21 cellular contexts compared by ENCODE assay signal in genomic region chr10:24963646-24964045, GRCh38. TPM values are rescaled to one million over a fixed set of nuclear protein-coding genes. Genes with fewer than 3 reads are reported as not detected.
A peak's percentile ranks its signal among the peaks of the same experiment; 100 is the strongest.
DNase-seq lines count a peak whose midpoint lies in the region; ATAC-seq, FAIRE-seq and TF ChIP-seq lines count a peak whose summit lies in the region.
"Had no signal": no experiment of that assay in that cellular context is flagged by ENCODE, and none has a peak within 500 bp of the region (broad histone marks: within the 10 kb centered on the region; RNA-seq: fewer than 3 reads in every experiment).

No MANE protein-coding gene starts in this region.

- no peak overlapping the region for H3K9ac ChIP-seq in HCT116 (ENCODE audit: low read length)
- no peak overlapping the region for H3K9ac ChIP-seq in astrocyte (ENCODE audit: low read length)

- H3K36me3 Mint-ChIP-seq in astrocyte (ENCODE audit: low read depth, unreplicated experiment), result no peaks in the 10 kb centered on the region

- no peak for TF ChIP-seq EP300 in stomach (IDR thresholded peaks at IDR 0.05)

- no peak for TF ChIP-seq POLR2A in HCT116 (IDR thresholded peaks at IDR 0.05; ENCODE audit: borderline replicate concordance, extremely low read depth, insufficient read depth, insufficient read length)
- no peak for TF ChIP-seq POLR2A in stomach (IDR thresholded peaks at IDR 0.05)

- H3K4me2 ChIP-seq in HCT116 (ENCODE audit: low read length) (peak overlapping the region; percentile 68), astrocyte (ENCODE audit: low read length) (peak overlapping the region; percentile 42)

- TF ChIP-seq CTCF in HCT116 (IDR thresholded peaks at IDR 0.05 in 2 of 3, conservative IDR thresholded peaks at IDR 0.05 in 1 of 3; ENCODE audit: borderline replicate concordance in 1 of 3, insufficient read depth in 1 of 3, low read depth in 2 of 3, low read length in 2 of 3), result no peak
- TF ChIP-seq CTCF in astrocyte (IDR thresholded peaks at IDR 0.05; ENCODE audit: insufficient read depth, low read depth, low read length), result no peak
- TF ChIP-seq CTCF in stomach (IDR thresholded peaks at IDR 0.05), result no peak

- peaks cover 6% of the 10 kb centered on the region for H3K4me1 Mint-ChIP-seq in astrocyte (ENCODE audit: low read depth, unreplicated experiment)

- H3K4me3 ChIP-seq in HCT116 (replicated peaks in 1 of 2; ENCODE audit: low read depth in 1 of 2, low read length in 2 of 2) (peak overlapping the region in 1 of 2 experiments; percentile 34; a peak in 2 of 4 replicates), astrocyte (ENCODE audit: insufficient read depth, low read depth, low read length) (no peak overlapping the region), stomach (no peak overlapping the region)

- H3K9me2 ChIP-seq in HCT116 (ENCODE audit: insufficient read depth), result no peaks in the 10 kb centered on the region

- POLR2A ChIA-PET in HCT116 (lab: Charles Lee), result no interaction called here

- H3K9me3 ChIP-seq in HCT116 (ENCODE audit: control insufficient read depth in 1 of 2, insufficient read depth in 1 of 2, low read depth in 1 of 2, low read length in 2 of 2) (no peaks in the 10 kb centered on the region), astrocyte (ENCODE audit: insufficient read depth, low read depth, low read length) (no peaks in the 10 kb centered on the region), stomach (no peaks in the 10 kb centered on the region)

- CTCF ChIA-PET in HCT116 (lab: Charles Lee), result interaction anchor here (1.0 kb wide), 1 partner anchor 118 kb away, joined by 4 read pairs; no protein-coding TSS in a partner anchor

- H4K20me1 ChIP-seq in HCT116 (ENCODE audit: insufficient read depth) (no peaks in the 10 kb centered on the region), astrocyte (ENCODE audit: insufficient read depth, low read length) (no peaks in the 10 kb centered on the region)

- H3K79me2 ChIP-seq in HCT116 (ENCODE audit: insufficient read depth, low read length) (no peaks in the 10 kb centered on the region), astrocyte (ENCODE audit: insufficient read depth, low read length) (no peaks in the 10 kb centered on the region)

- H3K27me3 ChIP-seq in HCT116 (ENCODE audit: insufficient read depth, low read length) (no peaks in the 10 kb centered on the region), astrocyte (ENCODE audit: insufficient read depth, low read length) (no peaks in the 10 kb centered on the region), stomach (no peaks in the 10 kb centered on the region)

- H3K4me3 Mint-ChIP-seq in astrocyte (ENCODE audit: unreplicated experiment), result no peak overlapping the region
- H3K4me3 Mint-ChIP-seq: H9 had no signal

- H3K27ac ChIP-seq in HCT116 (ENCODE audit: low read depth, low read length), result peak overlapping the region; percentile 30; the same call in 1 of the 2 replicates
- H3K27ac ChIP-seq in astrocyte (ENCODE audit: low read depth, low read length), result no peak overlapping the region
- peak overlapping the region in 4 of 5 donors; percentile 57 to 77 (median 67) for H3K27ac ChIP-seq in stomach
- H3K27ac ChIP-seq: C4-2B, RWPE1 had no signal

- peak; percentile 20 for FAIRE-seq in astrocyte (lab: Jason Lieb, UNC)
- FAIRE-seq: G401.6 had no signal

- H3K4me1 ChIP-seq in HCT116 (ENCODE audit: control insufficient read depth in 1 of 2, insufficient read depth in 2 of 2, low read length in 2 of 2) (peaks cover 21 to 35% of the 10 kb centered on the region in 2 experiments), astrocyte (ENCODE audit: insufficient read depth, low read length) (peaks cover 18% of the 10 kb centered on the region), stomach (peaks cover 7 to 16% (median 10%) of the 10 kb centered on the region in 4 donors)

- H3K9me3 Mint-ChIP-seq in astrocyte (ENCODE audit: unreplicated experiment), result peaks cover 3% of the 10 kb centered on the region
- H3K9me3 Mint-ChIP-seq: H9 had no signal

- H3K36me3 ChIP-seq in HCT116 (ENCODE audit: control insufficient read depth in 1 of 2, insufficient read depth in 2 of 2, low read length in 2 of 2), result no peaks in the 10 kb centered on the region
- no peaks in the 10 kb centered on the region for H3K36me3 ChIP-seq in astrocyte (ENCODE audit: insufficient read depth, low read length)
- H3K36me3 ChIP-seq in stomach, result no peaks in the 10 kb centered on the region

- ATAC-seq in HCT116 (no peak), GM18867 (IDR thresholded peaks at IDR 0.05; ENCODE audit: unreplicated experiment) (no peak)

- intact Hi-C loops in HCT116 (cut with micrococcal nuclease) (loop anchor here (5.0 kb wide), 1 partner anchor 99 kb away; no protein-coding TSS in a partner anchor), stomach (cut with DNase I; ENCODE audit: low total_unique reads) (no loop called here)

- no peak for TF ChIP-seq RAD21 in HCT116 (IDR thresholded peaks at IDR 0.05; ENCODE audit: low read depth)

- DNase-seq in HCT116 (ENCODE audit: low read depth, low spot score) (no peak), astrocyte (ENCODE audit: low read depth) (peak; percentile 35), kidney tubule cell (ENCODE audit: low spot score) (peak; percentile 77), stomach (no peak), dermis blood vessel endothelial cell (no peak)
- DNase-seq in activated T-cell treated with anti-CD3 and anti-CD28 coated beads, Interleukin-2, amount 50 U/mL, for 1 hour, result no peak
- DNase-seq: AML-193, DMS 273 treated with DMSO at 0.1 percent for 48 hours, DND-41, H9, KBM-7, NCI-H1417, NCI-H187, NCI-H2227 treated with DMSO at 0.1 percent for 48 hours, NCI-H510A treated with DMSO at 0.1 percent for 48 hours, NCI-H774, OCI-M1 had no signal

- peak overlapping the region; percentile 16 for H2AFZ ChIP-seq in HCT116 (ENCODE audit: low read depth, low read length, poor library complexity, severe bottlenecking)
- H2AFZ ChIP-seq in astrocyte (ENCODE audit: low read depth, low read length), result no peak overlapping the region

- 59 to 68% (median 60%) methylated on average over 4 of the region's 4 CpGs for WGBS in stomach, 5 donors

- no peak overlapping the region for H3K27ac Mint-ChIP-seq in astrocyte (ENCODE audit: unreplicated experiment)
- H3K27ac Mint-ChIP-seq: H9 had no signal

- H3K27me3 Mint-ChIP-seq in astrocyte (ENCODE audit: low read depth, unreplicated experiment), result no peaks in the 10 kb centered on the region

- no TSS peak for BruUV-seq in HCT116 (replicated peaks; lab: Mats Ljungman, UMichigan)

- RAD21 ChIA-PET in HCT116 (lab: Charles Lee; ENCODE audit: low non-redundant PET in 1 of 2, low total read pairs in 2 of 2, uncharacterized antibody in 2 of 2, unreplicated experiment in 2 of 2), result no interaction called here

TF ChIP-seq in HCT116, 20 proteins besides CTCF, POLR2A, EP300 and RAD21:
- TF ChIP-seq FOSL1 (IDR thresholded peaks at IDR 0.05; ENCODE audit: low read depth) (no peak), YY1 (IDR thresholded peaks at IDR 0.05; ENCODE audit: extremely low read depth, insufficient replicate concordance, low read depth, low read length) (no peak), ATF3 (IDR thresholded peaks at IDR 0.05) (no peak), MAX (IDR thresholded peaks at IDR 0.05) (no peak), SIN3A (IDR thresholded peaks at IDR 0.05; ENCODE audit: low read depth) (no peak), EZH2phosphoT487 (IDR thresholded peaks at IDR 0.05; ENCODE audit: borderline replicate concordance) (no peak), SRF (IDR thresholded peaks at IDR 0.05; ENCODE audit: low read depth) (no peak)

RNA-seq across cellular contexts. Expression of gene PRTFDC1, which starts 11.2 kb away (rescaled TPM):
- total RNA-seq in HCT116 (2021; ENCODE audit: unreplicated experiment) (not detected), astrocyte (9.1 and 10.6 TPM in 2 replicates), stomach (10 to 100 TPM in 2 of 5 donors, 1 to 10 TPM in 2, not detected in 1; 1.2 to 21.6 (median 12.3) TPM), dermis blood vessel endothelial cell (8.0 and 13.2 TPM in 2 replicates)
- polyA plus RNA-seq in HCT116 (2012), result not detected in 2 replicates
- polyA plus RNA-seq in stomach, result 10 to 100 TPM in 2 of 3 donors, 1 to 10 TPM in 1; 5.7 to 14.1 (median 12.4) TPM

RNA-seq across cellular contexts. Expression of gene ENKUR, which starts 52.3 kb away (rescaled TPM):
- total RNA-seq in HCT116 (2021; ENCODE audit: unreplicated experiment), result 0.32 TPM
- 0.06 and 0.08 TPM in 2 replicates for polyA plus RNA-seq in HCT116 (2012)
- total RNA-seq in astrocyte, result 0.22 and 0.34 TPM in 2 replicates
- 1 to 10 TPM in 1 of 5 donors, under 1 TPM in 1, not detected in 3; 0.37 to 4.9 TPM for total RNA-seq in stomach
- 1 to 10 TPM in 1 of 3 donors, under 1 TPM in 1, not detected in 1; 0.35 to 1.7 TPM for polyA plus RNA-seq in stomach
- total RNA-seq in dermis blood vessel endothelial cell, result 0.09 and 0.17 TPM in 2 replicates
- total RNA-seq: H9 had no signal

RNA-seq across cellular contexts. Expression of gene THNSL1, which starts 52.8 kb away (rescaled TPM):
- total RNA-seq in HCT116 (2021; ENCODE audit: unreplicated experiment), result 7.7 TPM
- 1.7 and 2.8 TPM in 2 replicates for polyA plus RNA-seq in HCT116 (2012)
- total RNA-seq in astrocyte, result 2.7 and 3.1 TPM in 2 replicates
- 1 to 10 TPM in 2 of 5 donors, under 1 TPM in 3; under 0.01 to 5.0 (median 0.58) TPM for total RNA-seq in stomach
- polyA plus RNA-seq in stomach, result 1 to 10 TPM; 1.2 to 1.8 (median 1.3) TPM
- total RNA-seq in dermis blood vessel endothelial cell, result 2.9 and 4.3 TPM in 2 replicates

Comparison
In these comparisons a context has a peak if more than half of its experiments do, and no peak if none do; other contexts are left out.
1. DNase-seq: peak in astrocyte (single experiment) and kidney tubule cell (single experiment); none in HCT116 (single experiment), stomach (single experiment), dermis blood vessel endothelial cell (single experiment) and activated T-cell treated with anti-CD3 and anti-CD28 coated beads, Interleukin-2, amount 50 U/mL, for 1 hour (single experiment).